13 cellular contexts compared by ENCODE assay signal in genomic region chr3:138439646-138440045, GRCh38.
"Had no signal": no experiment of that assay in that cellular context is flagged by ENCODE, and none has a peak within 500 bp of the region (broad histone marks: within the 10 kb centered on the region; RNA-seq: fewer than 3 reads in every experiment).

No MANE protein-coding gene starts in this region.

- H3K4me2 ChIP-seq: hepatocyte had no signal

- H3K79me2 ChIP-seq: hepatocyte had no signal

- H3K4me1 ChIP-seq: pancreas, uterus had no signal

- ATAC-seq: activated CD8-positive, alpha-beta T cell treated with anti-CD3 and anti-CD28 coated beads, Interleukin-2, amount 10 ng/mL, durations not matched to agents 7 days and 5 days; effector memory CD8-positive, alpha-beta T cell; stimulated activated naive CD8-positive, alpha-beta T cell treated with anti-CD3 and anti-CD28 coated beads, Interleukin-15, amount 100 ng/mL, for 72 hours had no signal

- H3K36me3 ChIP-seq: pancreas, uterus, WERI-Rb-1 had no signal

- DNase-seq: activated CD4-positive, alpha-beta T cell treated with anti-CD3 and anti-CD28 coated beads for 48 hours; activated CD8-positive, alpha-beta memory T cell treated with anti-CD3 and anti-CD28 coated beads, Interleukin-2, amount 50 U/mL, for 48 hours; activated CD8-positive, alpha-beta T cell treated with anti-CD3 and anti-CD28 coated beads, Interleukin-2, amount 10 ng/mL, durations not matched to agents 7 days and 5 days; activated naive CD4-positive, alpha-beta T cell treated with Interleukin-2 at 50 U/mL for 16 hours; effector memory CD8-positive, alpha-beta T cell; kidney glomerular epithelial cell; pancreas; stimulated activated CD4-positive, alpha-beta T cell treated with anti-CD3 and anti-CD28 coated beads, Interleukin-15, amount 100 ng/mL, for 24 hours; stimulated activated CD4-positive, alpha-beta T cell treated with anti-CD3 and anti-CD28 coated beads, Interleukin-4, amount 100 ng/mL, for 24 hours; stimulated activated naive CD8-positive, alpha-beta T cell treated with anti-CD3 and anti-CD28 coated beads, Interleukin-15, amount 100 ng/mL, for 72 hours; uterus; WERI-Rb-1 had no signal

- H3K27me3 ChIP-seq: pancreas, uterus had no signal

- H3K27ac ChIP-seq: hepatocyte, pancreas, uterus, WERI-Rb-1 had no signal

- H3K4me3 ChIP-seq: hepatocyte, pancreas, uterus had no signal
